Comparison of ENCODE assay signal across 14 cellular contexts in the genomic region with DNA sequence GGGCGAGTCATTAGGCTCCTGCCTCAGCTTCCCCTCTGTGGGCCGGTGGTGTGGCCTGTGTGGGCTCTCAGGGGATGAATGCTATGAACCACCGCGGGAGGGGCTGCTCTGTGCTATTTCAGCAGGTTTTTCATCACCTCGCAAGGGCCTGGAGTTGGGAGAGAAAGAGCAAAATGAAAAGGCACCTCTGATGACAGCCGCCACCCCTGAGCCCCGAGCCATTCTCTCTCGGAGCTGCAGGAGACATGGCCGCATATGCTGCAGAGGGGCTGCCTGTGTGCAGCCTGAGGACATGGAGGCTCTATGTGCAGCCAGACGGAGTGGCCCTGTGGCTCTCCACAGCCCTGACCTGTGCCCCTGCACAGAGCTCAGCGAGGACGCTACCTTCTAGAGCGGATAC.
DNase-seq lines count a peak whose midpoint lies in the region; ATAC-seq, FAIRE-seq and TF ChIP-seq lines count a peak whose summit lies in the region.
"Had no signal": no experiment of that assay in that cellular context is flagged by ENCODE, and none has a peak within 500 bp of the region (broad histone marks: within the 10 kb centered on the region; RNA-seq: fewer than 3 reads in every experiment).

No MANE protein-coding gene starts in this region.

- no peaks in the 10 kb centered on the region for H3K27me3 ChIP-seq in BLaER1
- peaks cover 0 to 26% of the 10 kb centered on the region in 2 donors for H3K27me3 ChIP-seq in left lung
- no peaks in the 10 kb centered on the region for H3K27me3 ChIP-seq in pancreas
- H3K27me3 ChIP-seq: SJSA1 had no signal

- peaks cover 3% of the 10 kb centered on the region for H3K4me1 Mint-ChIP-seq in CD14-positive monocyte

- H3K9me3 ChIP-seq in BLaER1 (no peaks in the 10 kb centered on the region), left lung (no peaks in the 10 kb centered on the region), pancreas (no peaks in the 10 kb centered on the region)
- H3K9me3 ChIP-seq: SJSA1 had no signal

- DNase-seq in CD14-positive monocyte (ENCODE audit: low spot score) (peak; percentile 33), left lung (peak; percentile 17 to 44), pancreas (peak in 4 of 6 donors; percentile 3 to 29 (median 18)), Ammon's horn (ENCODE audit: low spot score) (no peak), HCEC 1CT (no peak)
- DNase-seq: NCI-H1436, NCI-H2029 treated with DMSO at 0.1 percent for 48 hours, NCI-H524 had no signal

- H3K4me3 ChIP-seq in BLaER1, result no peak overlapping the region
- no peak overlapping the region for H3K4me3 ChIP-seq in left lung
- no peak overlapping the region for H3K4me3 ChIP-seq in pancreas
- H3K4me3 ChIP-seq: K562, SJSA1 had no signal

- H3K9ac ChIP-seq in BLaER1, result no peak overlapping the region

- FAIRE-seq in pancreas (lab: Jason Lieb, UNC), result no peak
- FAIRE-seq: H1, K562 had no signal

- H3K4me3 Mint-ChIP-seq in CD14-positive monocyte, result no peak overlapping the region

- no peaks in the 10 kb centered on the region for H4K20me1 ChIP-seq in BLaER1

- H3K27ac Mint-ChIP-seq in CD14-positive monocyte, result no peak overlapping the region

- TF ChIP-seq CTCF in CD14-positive monocyte (IDR thresholded peaks at IDR 0.05) (no peak), left lung (IDR thresholded peaks at IDR 0.05) (no peak), pancreas (IDR thresholded peaks at IDR 0.05) (no peak)

- peaks cover 0 to 5% (median under 1%) of the 10 kb centered on the region in 3 donors for H3K27me3 Mint-ChIP-seq in CD14-positive monocyte (ENCODE audit: low read depth in 3 of 3)

- H3K4me1 ChIP-seq in BLaER1, result peaks cover 60% of the 10 kb centered on the region
- H3K4me1 ChIP-seq in left lung, result no peaks in the 10 kb centered on the region
- peaks cover 0 to 5% (median 2%) of the 10 kb centered on the region in 3 donors for H3K4me1 ChIP-seq in pancreas
- H3K4me1 ChIP-seq: SJSA1 had no signal

- 78 to 83% methylated on average over 13 of the region's 13 CpGs for WGBS in pancreas, 2 donors

- intact Hi-C loops in CD14-positive monocyte (cut with micrococcal nuclease), result no loop called here
- intact Hi-C loops in left lung (cut with DNase I), result no loop called here
- intact Hi-C loops in pancreas (cut with DNase I), result no loop called here

- 0 out of 2 replicates have a peak overlapping the region, but pooled peaks have one; percentile 13 for H3K27ac ChIP-seq in BLaER1
- H3K27ac ChIP-seq in left lung, result no peak overlapping the region
- H3K27ac ChIP-seq in pancreas, result no peak overlapping the region
- H3K27ac ChIP-seq: HL-60, SJSA1 had no signal

- ATAC-seq in left lung (no peak), pancreas (no peak), HG03521 (IDR thresholded peaks at IDR 0.05; ENCODE audit: unreplicated experiment) (no peak)
- ATAC-seq: K562 had no signal

- peak overlapping the region; percentile 69 for H3K4me2 ChIP-seq in BLaER1

- H3K36me3 ChIP-seq in BLaER1, result no peaks in the 10 kb centered on the region
- H3K36me3 ChIP-seq in left lung, result no peaks in the 10 kb centered on the region
- H3K36me3 ChIP-seq in pancreas, result no peaks in the 10 kb centered on the region

- H3K36me3 Mint-ChIP-seq in CD14-positive monocyte, result no peaks in the 10 kb centered on the region

- peaks cover 0 to 2% (median 0%) of the 10 kb centered on the region in 7 donors for H3K9me3 Mint-ChIP-seq in CD14-positive monocyte

Comparison
In these comparisons a context has a peak if more than half of its experiments do, and no peak if none do; other contexts are left out.
1. DNase-seq: peak in CD14-positive monocyte (single experiment), left lung (2 of 2) and pancreas (4 of 6); none in Ammon's horn (single experiment) and HCEC 1CT (single experiment).